In genomic region chr4:112289407-112290253, GRCh38 we compare ENCODE assay signal across 13 cellular contexts. TPM values are rescaled to one million over a fixed set of nuclear protein-coding genes. Genes with fewer than 3 reads are reported as not detected.
DNase-seq lines count a peak whose midpoint lies in the region; ATAC-seq, FAIRE-seq and TF ChIP-seq lines count a peak whose summit lies in the region.
"Had no signal": no experiment of that assay in that cellular context is flagged by ENCODE, and none has a peak within 500 bp of the region (broad histone marks: within the 10 kb centered on the region; RNA-seq: fewer than 3 reads in every experiment).

No MANE protein-coding gene starts in this region.

- no peak for FAIRE-seq in HTR-8/SVneo (lab: Jason Lieb, UNC)

- peak overlapping the region; percentile 13 for H3K4me3 Mint-ChIP-seq in activated CD8-positive, alpha-beta T cell treated with anti-CD3 and anti-CD28 coated beads for 36 hours
- no peak overlapping the region for H3K4me3 Mint-ChIP-seq in activated CD8-positive, alpha-beta T cell treated with anti-CD3 and anti-CD28 coated beads, Interleukin-2, amount 10 ng/mL, durations not matched to agents 7 days and 5 days
- no peak overlapping the region for H3K4me3 Mint-ChIP-seq in activated CD4-positive, alpha-beta memory T cell treated with anti-CD3 and anti-CD28 coated beads, Interleukin-2, amount 10 ng/mL, durations not matched to agents 7 days and 5 days
- peak overlapping the region; percentile 7 for H3K4me3 Mint-ChIP-seq in neural crest cell
- H3K4me3 Mint-ChIP-seq: endodermal cell had no signal

- DNase-seq in activated CD8-positive, alpha-beta T cell treated with anti-CD3 and anti-CD28 coated beads for 36 hours, result no peak
- no peak for DNase-seq in activated CD8-positive, alpha-beta T cell treated with anti-CD3 and anti-CD28 coated beads, Interleukin-2, amount 10 ng/mL, durations not matched to agents 7 days and 5 days
- no peak for DNase-seq in activated CD4-positive, alpha-beta memory T cell treated with anti-CD3 and anti-CD28 coated beads, Interleukin-2, amount 10 ng/mL, durations not matched to agents 7 days and 5 days
- DNase-seq in neural crest cell (ENCODE audit: low read depth, low spot score) (no peak), HTR-8/SVneo (ENCODE audit: insufficient read length, low spot score) (no peak), tibial artery (no peak), DMS 273 (lab: John Stamatoyannopoulos, UW; ENCODE audit: unreplicated experiment) (no peak)
- DNase-seq: Calu3, endodermal cell, left ventricle myocardium superior, NCI-H2081 treated with DMSO at 0.1 percent for 48 hours, RPMI8226 had no signal

- intact Hi-C loops in activated CD8-positive, alpha-beta T cell treated with anti-CD3 and anti-CD28 coated beads for 36 hours (cut with micrococcal nuclease), result loop anchor here (5.0 kb wide), 2 partner anchors 57 to 142 kb away; partner anchors contain the start of genes AP1AR and FAM241A
- intact Hi-C loops in tibial artery (cut with DNase I; ENCODE audit: low total_unique reads), result no loop called here

- H3K27me3 Mint-ChIP-seq in activated CD8-positive, alpha-beta T cell treated with anti-CD3 and anti-CD28 coated beads for 36 hours, result no peaks in the 10 kb centered on the region
- no peaks in the 10 kb centered on the region for H3K27me3 Mint-ChIP-seq in activated CD8-positive, alpha-beta T cell treated with anti-CD3 and anti-CD28 coated beads, Interleukin-2, amount 10 ng/mL, durations not matched to agents 7 days and 5 days (ENCODE audit: low read depth)
- H3K27me3 Mint-ChIP-seq in activated CD4-positive, alpha-beta memory T cell treated with anti-CD3 and anti-CD28 coated beads, Interleukin-2, amount 10 ng/mL, durations not matched to agents 7 days and 5 days, result no peaks in the 10 kb centered on the region
- H3K27me3 Mint-ChIP-seq in neural crest cell (ENCODE audit: low read depth), result no peaks in the 10 kb centered on the region

- H3K4me1 ChIP-seq in tibial artery, result peaks cover 0 to 5% (median 0%) of the 10 kb centered on the region in 4 donors

- no peaks in the 10 kb centered on the region for H3K9me3 Mint-ChIP-seq in activated CD8-positive, alpha-beta T cell treated with anti-CD3 and anti-CD28 coated beads for 36 hours
- no peaks in the 10 kb centered on the region for H3K9me3 Mint-ChIP-seq in activated CD8-positive, alpha-beta T cell treated with anti-CD3 and anti-CD28 coated beads, Interleukin-2, amount 10 ng/mL, durations not matched to agents 7 days and 5 days (ENCODE audit: insufficient read depth)
- H3K9me3 Mint-ChIP-seq in activated CD4-positive, alpha-beta memory T cell treated with anti-CD3 and anti-CD28 coated beads, Interleukin-2, amount 10 ng/mL, durations not matched to agents 7 days and 5 days, result no peaks in the 10 kb centered on the region
- no peaks in the 10 kb centered on the region for H3K9me3 Mint-ChIP-seq in neural crest cell
- H3K9me3 Mint-ChIP-seq: endodermal cell had no signal

- H3K27me3 ChIP-seq in tibial artery, result no peaks in the 10 kb centered on the region

- H3K27ac ChIP-seq in tibial artery, result no peak overlapping the region

- no peaks in the 10 kb centered on the region for H3K36me3 ChIP-seq in tibial artery

- H3K4me1 Mint-ChIP-seq in activated CD8-positive, alpha-beta T cell treated with anti-CD3 and anti-CD28 coated beads for 36 hours (ENCODE audit: low read depth), result peaks cover 41% of the 10 kb centered on the region
- peaks cover 43% of the 10 kb centered on the region for H3K4me1 Mint-ChIP-seq in activated CD8-positive, alpha-beta T cell treated with anti-CD3 and anti-CD28 coated beads, Interleukin-2, amount 10 ng/mL, durations not matched to agents 7 days and 5 days (ENCODE audit: low read depth)
- peaks cover 46% of the 10 kb centered on the region for H3K4me1 Mint-ChIP-seq in activated CD4-positive, alpha-beta memory T cell treated with anti-CD3 and anti-CD28 coated beads, Interleukin-2, amount 10 ng/mL, durations not matched to agents 7 days and 5 days
- peaks cover 6% of the 10 kb centered on the region for H3K4me1 Mint-ChIP-seq in neural crest cell

- ATAC-seq in activated CD8-positive, alpha-beta T cell treated with anti-CD3 and anti-CD28 coated beads for 36 hours, result no peak
- ATAC-seq in activated CD8-positive, alpha-beta T cell treated with anti-CD3 and anti-CD28 coated beads, Interleukin-2, amount 10 ng/mL, durations not matched to agents 7 days and 5 days, result no peak
- ATAC-seq in HG02610 (IDR thresholded peaks at IDR 0.05; ENCODE audit: unreplicated experiment), result peak; percentile 2
- ATAC-seq: left ventricle myocardium superior had no signal

- TF ChIP-seq CTCF in activated CD8-positive, alpha-beta T cell treated with anti-CD3 and anti-CD28 coated beads for 36 hours (IDR thresholded peaks at IDR 0.05), result no peak
- TF ChIP-seq CTCF in neural crest cell (conservative IDR thresholded peaks at IDR 0.05) (no peak), tibial artery (IDR thresholded peaks at IDR 0.05) (no peak)

- H3K36me3 Mint-ChIP-seq in activated CD8-positive, alpha-beta T cell treated with anti-CD3 and anti-CD28 coated beads for 36 hours (ENCODE audit: low read depth), result peaks cover 12% of the 10 kb centered on the region
- peaks cover 1% of the 10 kb centered on the region for H3K36me3 Mint-ChIP-seq in activated CD8-positive, alpha-beta T cell treated with anti-CD3 and anti-CD28 coated beads, Interleukin-2, amount 10 ng/mL, durations not matched to agents 7 days and 5 days (ENCODE audit: low read depth)
- H3K36me3 Mint-ChIP-seq in activated CD4-positive, alpha-beta memory T cell treated with anti-CD3 and anti-CD28 coated beads, Interleukin-2, amount 10 ng/mL, durations not matched to agents 7 days and 5 days (ENCODE audit: low read depth), result peaks cover under 1% of the 10 kb centered on the region
- no peaks in the 10 kb centered on the region for H3K36me3 Mint-ChIP-seq in neural crest cell (ENCODE audit: low read depth)

- peak overlapping the region; percentile 91 for H3K27ac Mint-ChIP-seq in activated CD8-positive, alpha-beta T cell treated with anti-CD3 and anti-CD28 coated beads for 36 hours
- no peak overlapping the region for H3K27ac Mint-ChIP-seq in activated CD8-positive, alpha-beta T cell treated with anti-CD3 and anti-CD28 coated beads, Interleukin-2, amount 10 ng/mL, durations not matched to agents 7 days and 5 days
- H3K27ac Mint-ChIP-seq in activated CD4-positive, alpha-beta memory T cell treated with anti-CD3 and anti-CD28 coated beads, Interleukin-2, amount 10 ng/mL, durations not matched to agents 7 days and 5 days, result peak overlapping the region; percentile 37
- H3K27ac Mint-ChIP-seq in neural crest cell (ENCODE audit: unreplicated experiment), result no peak overlapping the region

- POLR2A ChIA-PET in activated CD8-positive, alpha-beta T cell treated with anti-CD3 and anti-CD28 coated beads for 36 hours (lab: Charles Lee), result no interaction called here
- POLR2A ChIA-PET in activated CD8-positive, alpha-beta T cell treated with anti-CD3 and anti-CD28 coated beads, Interleukin-2, amount 10 ng/mL, durations not matched to agents 7 days and 5 days (lab: Charles Lee), result no interaction called here
- POLR2A ChIA-PET in activated CD4-positive, alpha-beta memory T cell treated with anti-CD3 and anti-CD28 coated beads, Interleukin-2, amount 10 ng/mL, durations not matched to agents 7 days and 5 days (lab: Charles Lee), result interaction anchor here (1.4 kb wide), 1 partner anchor 12 kb away, joined by 4 read pairs; no protein-coding TSS in a partner anchor

- H3K4me3 ChIP-seq in tibial artery, result no peak overlapping the region

- CTCF ChIA-PET in activated CD8-positive, alpha-beta T cell treated with anti-CD3 and anti-CD28 coated beads for 36 hours (lab: Charles Lee), result interaction anchor here (1.5 to 3.0 kb wide), 3 partner anchors 10 to 190 kb away, joined by 3 to 7 read pairs (median 5); no protein-coding TSS in a partner anchor
- CTCF ChIA-PET in activated CD8-positive, alpha-beta T cell treated with anti-CD3 and anti-CD28 coated beads, Interleukin-2, amount 10 ng/mL, durations not matched to agents 7 days and 5 days (lab: Charles Lee), result interaction anchor here (0.8 to 1.1 kb wide), 3 partner anchors 13 to 31 kb away, joined by 3 read pairs; no protein-coding TSS in a partner anchor
- CTCF ChIA-PET in activated CD4-positive, alpha-beta memory T cell treated with anti-CD3 and anti-CD28 coated beads, Interleukin-2, amount 10 ng/mL, durations not matched to agents 7 days and 5 days (lab: Charles Lee), result interaction anchor here (1.0 kb wide), 1 partner anchor 66 kb away, joined by 3 read pairs; no protein-coding TSS in a partner anchor

- H3K9me3 ChIP-seq in tibial artery, result no peaks in the 10 kb centered on the region

RNA-seq across cellular contexts. Expression of gene TIFA, which starts 3.9 kb away (rescaled TPM):
- 10 to 100 TPM; 37.9 to 39.1 TPM for total RNA-seq in activated CD8-positive, alpha-beta T cell treated with anti-CD3 and anti-CD28 coated beads for 36 hours
- total RNA-seq in activated CD8-positive, alpha-beta T cell treated with anti-CD3 and anti-CD28 coated beads, Interleukin-2, amount 10 ng/mL, durations not matched to agents 7 days and 5 days, result 10 to 100 TPM; 23.8 to 24.4 TPM
- total RNA-seq in activated CD4-positive, alpha-beta memory T cell treated with anti-CD3 and anti-CD28 coated beads, Interleukin-2, amount 10 ng/mL, durations not matched to agents 7 days and 5 days, result 10 to 100 TPM; 29.9 to 33.4 TPM
- total RNA-seq in neural crest cell, result 8.8 and 9.7 TPM in 2 replicates

RNA-seq across cellular contexts. Expression of gene ALPK1, which starts 7.5 kb away (rescaled TPM):
- total RNA-seq in activated CD8-positive, alpha-beta T cell treated with anti-CD3 and anti-CD28 coated beads for 36 hours, result 10 to 100 TPM; 13.4 to 13.7 TPM
- 10 to 100 TPM; 11.8 to 14.1 TPM for total RNA-seq in activated CD8-positive, alpha-beta T cell treated with anti-CD3 and anti-CD28 coated beads, Interleukin-2, amount 10 ng/mL, durations not matched to agents 7 days and 5 days
- total RNA-seq in activated CD4-positive, alpha-beta memory T cell treated with anti-CD3 and anti-CD28 coated beads, Interleukin-2, amount 10 ng/mL, durations not matched to agents 7 days and 5 days, result 10 to 100 TPM; 11.4 to 12.3 TPM
- 0.68 and 1.3 TPM in 2 replicates for total RNA-seq in neural crest cell

RNA-seq across cellular contexts. Expression of gene AP1AR, which starts 58.0 kb away (rescaled TPM):
- total RNA-seq in activated CD8-positive, alpha-beta T cell treated with anti-CD3 and anti-CD28 coated beads for 36 hours, result 10 to 100 TPM; 15.5 to 17.7 TPM
- 10 to 100 TPM; 10.9 to 13.0 TPM for total RNA-seq in activated CD8-positive, alpha-beta T cell treated with anti-CD3 and anti-CD28 coated beads, Interleukin-2, amount 10 ng/mL, durations not matched to agents 7 days and 5 days
- total RNA-seq in activated CD4-positive, alpha-beta memory T cell treated with anti-CD3 and anti-CD28 coated beads, Interleukin-2, amount 10 ng/mL, durations not matched to agents 7 days and 5 days, result 10 to 100 TPM; 10.9 to 17.2 TPM
- 24.3 and 28.3 TPM in 2 replicates for total RNA-seq in neural crest cell

Comparison
In these comparisons a context has a peak if more than half of its experiments do, and no peak if none do; other contexts are left out.
1. H3K27ac Mint-ChIP-seq: peak in activated CD8-positive, alpha-beta T cell treated with anti-CD3 and anti-CD28 coated beads for 36 hours (single experiment) and activated CD4-positive, alpha-beta memory T cell treated with anti-CD3 and anti-CD28 coated beads, Interleukin-2, amount 10 ng/mL, durations not matched to agents 7 days and 5 days (single experiment); none in activated CD8-positive, alpha-beta T cell treated with anti-CD3 and anti-CD28 coated beads, Interleukin-2, amount 10 ng/mL, durations not matched to agents 7 days and 5 days (single experiment) and neural crest cell (single experiment).
2. H3K4me3 Mint-ChIP-seq: peak in activated CD8-positive, alpha-beta T cell treated with anti-CD3 and anti-CD28 coated beads for 36 hours (single experiment) and neural crest cell (single experiment); none in activated CD8-positive, alpha-beta T cell treated with anti-CD3 and anti-CD28 coated beads, Interleukin-2, amount 10 ng/mL, durations not matched to agents 7 days and 5 days (single experiment) and activated CD4-positive, alpha-beta memory T cell treated with anti-CD3 and anti-CD28 coated beads, Interleukin-2, amount 10 ng/mL, durations not matched to agents 7 days and 5 days (single experiment).